Comparison of ENCODE assay signal across 8 cellular contexts in genomic region chr14:103185051-103186027, GRCh38.
A peak's percentile ranks its signal among the peaks of the same experiment; 100 is the strongest.
DNase-seq lines count a peak whose midpoint lies in the region; ATAC-seq, FAIRE-seq and TF ChIP-seq lines count a peak whose summit lies in the region.

No MANE protein-coding gene starts in this region.

- H3K14ac ChIP-seq in mesenchymal stem cell (ENCODE audit: low read length in 2 of 2), result no peak overlapping the region

- H3K18ac ChIP-seq in mesenchymal stem cell (ENCODE audit: low read depth in 1 of 2, low read length in 2 of 2), result no peak overlapping the region

- peak; percentile 33 for DNase-seq in NOMO-1 treated with DMSO at 0.1 percent for 48 hours (lab: John Stamatoyannopoulos, UW; ENCODE audit: unreplicated experiment)
- no peak for DNase-seq in NOMO-1 treated with dmso at 0.1 percent for 144 hours (lab: John Stamatoyannopoulos, UW; ENCODE audit: unreplicated experiment)
- DNase-seq in NCI-H1694 treated with DMSO at 0.1 percent for 48 hours (lab: John Stamatoyannopoulos, UW), result peak; percentile 84
- DNase-seq in K562 (ENCODE audit: extremely low read depth in 1 of 4, low spot score in 3 of 4), result peak in 2 of 4 experiments; percentile 27 to 44
- peak; percentile 56 for DNase-seq in mesenchymal stem cell
- no peak for DNase-seq in T1000 (lab: John Stamatoyannopoulos, UW)

- 36% methylated on average over 13 of the region's 13 CpGs for WGBS in K562 (ENCODE audit: insufficient coverage, low coverage, missing lambda C conversion rate)
- WGBS in mesenchymal stem cell, result 54% methylated on average over 12 of the region's 13 CpGs

- H4K91ac ChIP-seq in mesenchymal stem cell (ENCODE audit: low read length), result no peak overlapping the region

- H4K8ac ChIP-seq in mesenchymal stem cell (ENCODE audit: low read length), result no peak overlapping the region

- no peaks in the 10 kb centered on the region for H3K79me1 ChIP-seq in mesenchymal stem cell (replicated peaks; ENCODE audit: low read length, poor library complexity, severe bottlenecking)

- no peak overlapping the region for H3K23ac ChIP-seq in mesenchymal stem cell (ENCODE audit: low read length in 2 of 2)

- CTCF ChIA-PET in K562 (lab: Yijun Ruan, JAX; ENCODE audit: low intra/inter-chr PET ratio), result interaction anchor here (0.7 to 1.8 kb wide), 2 partner anchors 80 to 107 kb away, joined by 5 to 6 read pairs; no protein-coding TSS in a partner anchor

- no peak overlapping the region for H3K4me2 ChIP-seq in K562 (ENCODE audit: insufficient read depth, low read length)
- no peak overlapping the region for H3K4me2 ChIP-seq in mesenchymal stem cell (ENCODE audit: low read length, poor library complexity, severe bottlenecking)

- intact Hi-C loops in K562 (cut with micrococcal nuclease), result no loop called here

- FAIRE-seq in K562 (lab: Jason Lieb, UNC), result peak; percentile 6

- no peak overlapping the region for H2BK15ac ChIP-seq in mesenchymal stem cell (ENCODE audit: low read depth, poor library complexity, severe bottlenecking)

- no peaks in the 10 kb centered on the region for H3K79me2 ChIP-seq in K562 (ENCODE audit: control insufficient read depth, insufficient read depth, low read length)

- no peak overlapping the region for H2BK12ac ChIP-seq in mesenchymal stem cell (ENCODE audit: low read length in 2 of 2)

- ATAC-seq in K562, result no peak
- no peak for ATAC-seq in HG03097 (IDR thresholded peaks at IDR 0.05; ENCODE audit: low FRiP score, unreplicated experiment)
- no peak for ATAC-seq in GM18861 (IDR thresholded peaks at IDR 0.05; ENCODE audit: unreplicated experiment)

- no peak overlapping the region for H2BK5ac ChIP-seq in mesenchymal stem cell (ENCODE audit: low read depth, low read length, poor library complexity, severe bottlenecking)

- H3K4me1 ChIP-seq in K562 (replicated peaks in 1 of 2; ENCODE audit: control insufficient read depth in 2 of 2, insufficient read depth in 2 of 2, low read length in 2 of 2), result peaks cover 0 to 3% of the 10 kb centered on the region in 2 experiments; a peak in 4 of 5 replicates
- H3K4me1 ChIP-seq in mesenchymal stem cell (ENCODE audit: control insufficient read depth, insufficient read depth, low read depth, low read length), result peaks cover 8% of the 10 kb centered on the region

- peak; percentile 24 to 36; a peak in 3 of 4 replicates for TF ChIP-seq RAD21 in K562 (CRISPR knock-in tag; conservative IDR thresholded peaks at IDR 0.05 in 1 of 2, IDR thresholded peaks at IDR 0.05 in 1 of 2)

- no peak overlapping the region for H2AK5ac ChIP-seq in mesenchymal stem cell (ENCODE audit: low read length, severe bottlenecking)

- H3K9me3 ChIP-seq in K562 (replicated peaks; ENCODE audit: control insufficient read depth, insufficient read depth, low read depth, low read length), result no peaks in the 10 kb centered on the region
- H3K9me3 ChIP-seq in mesenchymal stem cell (ENCODE audit: control insufficient read depth, low read length), result no peaks in the 10 kb centered on the region

- H4K20me1 ChIP-seq in K562 (replicated peaks; ENCODE audit: control insufficient read depth, insufficient read depth, low read length), result no peaks in the 10 kb centered on the region

- H3K27ac ChIP-seq in K562 (ENCODE audit: extremely low read depth, low read depth, low read length) (no peak overlapping the region), mesenchymal stem cell (ENCODE audit: low read length, poor library complexity, severe bottlenecking) (no peak overlapping the region)

- peak; percentile 19 to 59 (median 48); a peak in 3 of 6 replicates for TF ChIP-seq CTCF in K562 (IDR thresholded peaks at IDR 0.05 in 2 of 3, conservative IDR thresholded peaks at IDR 0.05 in 1 of 3; ENCODE audit: insufficient read depth in 2 of 3, low read depth in 1 of 3, low read length in 3 of 3)

- H3K4me3 ChIP-seq in K562 (no peak overlapping the region), mesenchymal stem cell (ENCODE audit: insufficient read depth in 1 of 2, low read depth in 1 of 2, low read length in 2 of 2) (no peak overlapping the region)

- H2BK120ac ChIP-seq in mesenchymal stem cell (ENCODE audit: low read depth, low read length), result no peak overlapping the region

- H2AFZ ChIP-seq in K562 (ENCODE audit: low read depth, low read length) (peak overlapping the region; percentile 48; the same call in 1 of the 2 replicates), mesenchymal stem cell (ENCODE audit: low read depth, low read length) (no peak overlapping the region)

- H3K36me3 ChIP-seq in K562 (ENCODE audit: control insufficient read depth, insufficient read depth, low read length), result no peaks in the 10 kb centered on the region
- no peaks in the 10 kb centered on the region for H3K36me3 ChIP-seq in mesenchymal stem cell (ENCODE audit: control insufficient read depth in 1 of 2, insufficient read depth in 2 of 2, low read depth in 1 of 2, low read length in 2 of 2)

- no peak for TF ChIP-seq EP300 in K562 (IDR thresholded peaks at IDR 0.05; ENCODE audit: low read length)

- H3K4ac ChIP-seq in mesenchymal stem cell (ENCODE audit: low read depth in 1 of 2, low read length in 2 of 2), result no peak overlapping the region

- POLR2A ChIA-PET in K562 (lab: Yijun Ruan, JAX), result interaction anchor here (0.6 kb wide), 1 partner anchor 39 kb away, joined by 5 read pairs; no protein-coding TSS in a partner anchor

- BruUV-seq in K562 (replicated peaks; lab: Mats Ljungman, UMichigan), result no TSS peak

- no peak for TF ChIP-seq POLR2A in K562 (conservative IDR thresholded peaks at IDR 0.05)

- H3K9me1 ChIP-seq in K562 (ENCODE audit: control insufficient read depth, insufficient read depth, low read length), result no peaks in the 10 kb centered on the region

- H3K27me3 ChIP-seq in K562 (ENCODE audit: control insufficient read depth in 2 of 2, insufficient read depth in 2 of 2, low read length in 2 of 2) (no peaks in the 10 kb centered on the region), mesenchymal stem cell (ENCODE audit: control insufficient read depth in 1 of 2, insufficient read depth in 1 of 2, low read length in 2 of 2) (peaks cover 5 to 41% of the 10 kb centered on the region in 2 experiments)

- in situ Hi-C loops in K562 (cut with MboI), result no loop called here

- H3K9ac ChIP-seq in K562 (ENCODE audit: insufficient read depth in 1 of 2, low read depth in 2 of 2, low read length in 2 of 2) (no peak overlapping the region), mesenchymal stem cell (ENCODE audit: low read length) (no peak overlapping the region)

TF ChIP-seq in K562, 482 proteins besides CTCF, POLR2A, EP300 and RAD21:
- TF ChIP-seq ZNF384 (IDR thresholded peaks at IDR 0.05; ENCODE audit: low read depth, low read length) (peak; percentile 91), SMARCE1 (IDR thresholded peaks at IDR 0.05) (no peak), CBX5 (IDR thresholded peaks at IDR 0.05; ENCODE audit: borderline replicate concordance, low read depth) (no peak), MCM3 (IDR thresholded peaks at IDR 0.05) (no peak), ZBED1 (IDR thresholded peaks at IDR 0.05) (no peak), PKNOX1 (IDR thresholded peaks at IDR 0.05) (no peak), CEBPB (tag; IDR thresholded peaks at IDR 0.05) (peak; percentile 42), ZBTB33 (CRISPR knock-in tag; IDR thresholded peaks at IDR 0.05) (no peak), ZKSCAN8 (CRISPR knock-in tag; IDR thresholded peaks at IDR 0.05) (no peak), ZNF239 (CRISPR knock-in tag; IDR thresholded peaks at IDR 0.05) (no peak), DNMT1 (IDR thresholded peaks at IDR 0.05) (no peak), JUND (IDR thresholded peaks at IDR 0.05; ENCODE audit: borderline replicate concordance, low read depth, low read length) (no peak), JUND (tag; IDR thresholded peaks at IDR 0.05; ENCODE audit: borderline replicate concordance, low read depth, low read length) (no peak), ELF4 (CRISPR knock-in tag; IDR thresholded peaks at IDR 0.05) (no peak)
- TF ChIP-seq, protein P1, sequence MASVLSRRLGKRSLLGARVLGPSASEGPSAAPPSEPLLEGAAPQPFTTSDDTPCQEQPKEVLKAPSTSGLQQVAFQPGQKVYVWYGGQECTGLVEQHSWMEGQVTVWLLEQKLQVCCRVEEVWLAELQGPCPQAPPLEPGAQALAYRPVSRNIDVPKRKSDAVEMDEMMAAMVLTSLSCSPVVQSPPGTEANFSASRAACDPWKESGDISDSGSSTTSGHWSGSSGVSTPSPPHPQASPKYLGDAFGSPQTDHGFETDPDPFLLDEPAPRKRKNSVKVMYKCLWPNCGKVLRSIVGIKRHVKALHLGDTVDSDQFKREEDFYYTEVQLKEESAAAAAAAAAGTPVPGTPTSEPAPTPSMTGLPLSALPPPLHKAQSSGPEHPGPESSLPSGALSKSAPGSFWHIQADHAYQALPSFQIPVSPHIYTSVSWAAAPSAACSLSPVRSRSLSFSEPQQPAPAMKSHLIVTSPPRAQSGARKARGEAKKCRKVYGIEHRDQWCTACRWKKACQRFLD (CRISPR knock-in tag; IDR thresholded peaks at IDR 0.05), result no peak

Comparison
In these comparisons a context has a peak if more than half of its experiments do, and no peak if none do; other contexts are left out.
1. DNase-seq: peak in NOMO-1 treated with DMSO at 0.1 percent for 48 hours (single experiment), NCI-H1694 treated with DMSO at 0.1 percent for 48 hours (single experiment) and mesenchymal stem cell (single experiment); none in NOMO-1 treated with dmso at 0.1 percent for 144 hours (single experiment) and T1000 (single experiment).